1 cellular context compared by ENCODE assay signal in the genomic region with DNA sequence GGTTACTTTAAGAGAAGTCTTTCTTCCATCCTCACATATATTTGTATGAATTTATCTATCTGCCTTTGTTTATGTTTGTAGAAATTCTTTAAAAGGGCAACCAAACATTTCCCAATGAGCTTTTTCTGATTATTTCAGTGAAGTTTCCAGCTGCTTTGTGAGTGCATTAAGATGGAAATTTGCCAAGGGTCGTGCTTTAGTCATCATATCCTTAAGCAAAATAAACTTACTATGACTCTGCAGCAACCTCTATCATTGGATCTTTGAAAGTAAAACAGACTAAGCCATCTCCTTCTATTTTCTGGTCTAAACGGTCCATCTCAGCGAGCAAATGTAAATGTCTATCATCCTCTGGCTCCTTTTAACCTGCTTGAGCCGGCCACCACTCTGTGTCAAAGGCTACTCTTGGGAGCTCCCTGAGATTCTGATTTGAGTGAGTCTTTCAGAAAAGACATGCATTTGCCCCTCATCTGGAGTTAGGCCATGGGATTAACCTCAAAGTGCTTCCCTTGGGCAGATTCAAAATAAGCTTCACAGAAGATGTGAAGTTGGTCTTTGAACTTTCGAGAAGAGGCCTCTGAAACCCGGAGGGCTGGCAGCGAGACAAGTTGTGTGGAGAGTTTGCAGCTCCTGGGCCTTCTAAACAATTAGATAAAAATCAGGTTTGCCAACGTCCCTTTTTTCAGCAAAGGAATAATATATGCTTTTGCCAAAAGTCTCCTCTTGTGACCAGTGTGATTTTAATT.
TF ChIP-seq lines count a peak whose summit lies in the region.

No MANE protein-coding gene starts in this region.

TF ChIP-seq in IMR-90, 13 proteins besides CTCF, POLR2A, EP300 and RAD21:
- peak; percentile 30; the same call in 1 of the 2 replicates for TF ChIP-seq CEBPB (IDR thresholded peaks at IDR 0.05; ENCODE audit: low read depth, low read length)
- no peak for TF ChIP-seq RCOR1 (IDR thresholded peaks at IDR 0.05; ENCODE audit: insufficient replicate concordance, low read length)
TF ChIP-seq in IMR-90: peak in this region for 1.
